ENCODE assay signal across 8 cellular contexts in genomic region chr10:35194906-35195305, GRCh38.
DNase-seq lines count a peak whose midpoint lies in the region; ATAC-seq and TF ChIP-seq lines count a peak whose summit lies in the region.

No MANE protein-coding gene starts in this region.

- intact Hi-C loops in Right ventricle myocardium superior (cut with DNase I) (loop anchor here (5.0 kb wide), 1 partner anchor 68 kb away; the partner anchor contains the start of gene CREM), posterior vena cava (cut with DNase I) (loop anchor here in 1 of 2 donors (5.0 kb wide), 1 partner anchor 68 kb away; the partner anchor contains the start of gene CREM)

- peaks cover 28% of the 10 kb centered on the region for H3K4me1 ChIP-seq in cardiac muscle cell (ENCODE audit: low read depth)

- no peaks in the 10 kb centered on the region for H3K27me3 ChIP-seq in cardiac muscle cell

- ATAC-seq in Right ventricle myocardium superior (ENCODE audit: poor library complexity) (no peak), GM21381 (IDR thresholded peaks at IDR 0.05; ENCODE audit: unreplicated experiment) (no peak)

- no peaks in the 10 kb centered on the region for H3K9me3 ChIP-seq in cardiac muscle cell (ENCODE audit: low read depth)

- no peak for TF ChIP-seq CTCF in cardiac muscle cell (IDR thresholded peaks at IDR 0.05; ENCODE audit: low read depth, low read length)
- no peak for TF ChIP-seq CTCF in VCaP (conservative IDR thresholded peaks at IDR 0.05)
- TF ChIP-seq CTCF in epithelial cell of proximal tubule (conservative IDR thresholded peaks at IDR 0.05; ENCODE audit: low read depth, low read length) = no peak

- H3K4me3 ChIP-seq in cardiac muscle cell = peak overlapping the region; percentile 47
- H3K4me3 ChIP-seq in epithelial cell of proximal tubule (ENCODE audit: low read depth, low read length) = peak overlapping the region; percentile 64

- H3K27ac ChIP-seq in cardiac muscle cell (peak overlapping the region; percentile 95), VCaP (peak overlapping the region; percentile 60)

- DNase-seq in cardiac muscle cell (ENCODE audit: low read depth in 1 of 2, low spot score in 1 of 2) (peak in 1 of 2 donors; percentile 72), Right ventricle myocardium superior (no peak), epithelial cell of proximal tubule (ENCODE audit: low read depth) (no peak), renal cortical epithelial cell (ENCODE audit: low read depth) (peak; percentile 14), posterior vena cava (ENCODE audit: low spot score) (no peak)
- DNase-seq in NK-92 treated with Interleukin-12 subunit alpha and Interleukin-12 subunit beta, amount 100 ng/mL, for 24 hours (lab: John Stamatoyannopoulos, UW) = no peak

- H3K36me3 ChIP-seq in cardiac muscle cell = peaks cover 5% of the 10 kb centered on the region
